ENCODE assay signal across 8 cellular contexts in genomic region chr17:39069114-39069756, GRCh38.
A peak's percentile ranks its signal among the peaks of the same experiment; 100 is the strongest.
DNase-seq lines count a peak whose midpoint lies in the region; ATAC-seq and TF ChIP-seq lines count a peak whose summit lies in the region.

No MANE protein-coding gene starts in this region.

- H3K4me3 Mint-ChIP-seq in activated T-helper 17 cell treated with anti-CD3 and anti-CD28 coated beads, Interleukin-2, amount 50 U/mL, for 72 hours: no peak overlapping the region

- no peaks in the 10 kb centered on the region for H3K4me1 Mint-ChIP-seq in activated T-helper 17 cell treated with anti-CD3 and anti-CD28 coated beads, Interleukin-2, amount 50 U/mL, for 72 hours

- H3K36me3 ChIP-seq in right atrium auricular region (no peaks in the 10 kb centered on the region), spleen (no peaks in the 10 kb centered on the region)

- TF ChIP-seq CTCF in GM12872 (IDR thresholded peaks at IDR 0.05; ENCODE audit: insufficient read depth, low read depth, low read length): peak; percentile 71
- peak; percentile 32 to 71 for TF ChIP-seq CTCF in right atrium auricular region (IDR thresholded peaks at IDR 0.05)
- TF ChIP-seq CTCF in spleen (IDR thresholded peaks at IDR 0.05 in 8 of 11, conservative IDR thresholded peaks at IDR 0.05 in 3 of 11): peak; percentile 47 to 78 (median 66)

- intact Hi-C loops in spleen (cut with DNase I; ENCODE audit: low total_unique reads): loop anchor here (5.0 kb wide), 1 partner anchor 83 kb away; the partner anchor contains the start of gene PLXDC1

- no peaks in the 10 kb centered on the region for H3K9me3 ChIP-seq in right atrium auricular region
- H3K9me3 ChIP-seq in spleen: no peaks in the 10 kb centered on the region

- H3K9me3 Mint-ChIP-seq in activated T-helper 17 cell treated with anti-CD3 and anti-CD28 coated beads, Interleukin-2, amount 50 U/mL, for 72 hours: no peaks in the 10 kb centered on the region

- H3K4me3 ChIP-seq in right atrium auricular region (no peak overlapping the region), spleen (no peak overlapping the region)

- DNase-seq in AML-193 (lab: John Stamatoyannopoulos, UW): peak; percentile 71 to 80
- peak; percentile 50 for DNase-seq in NCI-H2171 (lab: John Stamatoyannopoulos, UW)
- DNase-seq in right atrium auricular region (ENCODE audit: low spot score): no peak
- DNase-seq in spleen: no peak
- no peak for DNase-seq in NCI-H1048 (lab: John Stamatoyannopoulos, UW)

- no peak for ATAC-seq in activated T-helper 17 cell treated with anti-CD3 and anti-CD28 coated beads, Interleukin-2, amount 50 U/mL, for 72 hours (replicated peaks)
- no peak for ATAC-seq in HG03135 (IDR thresholded peaks at IDR 0.05; ENCODE audit: unreplicated experiment)

- H3K27me3 ChIP-seq in right atrium auricular region: no peaks in the 10 kb centered on the region
- H3K27me3 ChIP-seq in spleen (replicated peaks in 1 of 7): no peaks in the 10 kb centered on the region

- 61 to 82% (median 72%) methylated on average over 8 of the region's 8 CpGs for WGBS in spleen, 5 donors

- TF ChIP-seq POLR2A in spleen (IDR thresholded peaks at IDR 0.05): no peak

- H3K27me3 Mint-ChIP-seq in activated T-helper 17 cell treated with anti-CD3 and anti-CD28 coated beads, Interleukin-2, amount 50 U/mL, for 72 hours: no peaks in the 10 kb centered on the region

- H3K27ac ChIP-seq in right atrium auricular region: no peak overlapping the region
- H3K27ac ChIP-seq in spleen: peak overlapping the region in 4 of 8 donors; percentile 5 to 58 (median 40)

- H3K4me1 ChIP-seq in right atrium auricular region: peaks cover 0 to 8% of the 10 kb centered on the region in 2 donors
- peaks cover 0 to 9% (median 2%) of the 10 kb centered on the region in 6 donors for H3K4me1 ChIP-seq in spleen

- H3K27ac Mint-ChIP-seq in activated T-helper 17 cell treated with anti-CD3 and anti-CD28 coated beads, Interleukin-2, amount 50 U/mL, for 72 hours: peak overlapping the region; percentile 10

- no peaks in the 10 kb centered on the region for H3K36me3 Mint-ChIP-seq in activated T-helper 17 cell treated with anti-CD3 and anti-CD28 coated beads, Interleukin-2, amount 50 U/mL, for 72 hours (ENCODE audit: low read depth)

Comparison
In these comparisons a context has a peak if more than half of its experiments do, and no peak if none do; other contexts are left out.
1. DNase-seq: peak in AML-193 (2 of 2) and NCI-H2171 (single experiment); none in right atrium auricular region (single experiment), spleen (single experiment) and NCI-H1048 (single experiment).
2. Peak in every context shown above with its lines, with median percentiles within 50 percentile points of each other: CTCF ChIP-seq.